ENCODE assay signal across 11 cellular contexts in genomic region chr13:106143930-106144709, GRCh38.
A peak's percentile ranks its signal among the peaks of the same experiment; 100 is the strongest.
DNase-seq lines count a peak whose midpoint lies in the region; ATAC-seq, FAIRE-seq and TF ChIP-seq lines count a peak whose summit lies in the region.
"Had no signal": no experiment of that assay in that cellular context is flagged by ENCODE, and none has a peak within 500 bp of the region (broad histone marks: within the 10 kb centered on the region; RNA-seq: fewer than 3 reads in every experiment).

No MANE protein-coding gene starts in this region.

- H3K9ac ChIP-seq in keratinocyte (ENCODE audit: control insufficient read depth, extremely low read depth, insufficient read depth, low read length) (no peak overlapping the region), GM23248 (no peak overlapping the region)

- H3K4me2 ChIP-seq in PC-9 (peak overlapping the region; percentile 52), keratinocyte (ENCODE audit: control insufficient read depth, extremely low read depth, insufficient read depth, low read depth, low read length) (peak overlapping the region; percentile 70), GM23248 (ENCODE audit: unreplicated experiment) (no peak overlapping the region)

- H4K20me1 ChIP-seq in PC-9 (ENCODE audit: insufficient read depth) (no peaks in the 10 kb centered on the region), keratinocyte (ENCODE audit: control insufficient read depth, extremely low read depth, insufficient read depth, low read length) (no peaks in the 10 kb centered on the region), GM23248 (ENCODE audit: insufficient read depth) (no peaks in the 10 kb centered on the region)

- POLR2A ChIA-PET in PC-9 (lab: Charles Lee; ENCODE audit: unreplicated experiment) = interaction anchor here (0.5 to 0.7 kb wide), 3 partner anchors 12 to 379 kb away, joined by 7 to 8 read pairs (median 7); no protein-coding TSS in a partner anchor

- intact Hi-C loops in PC-9 (cut with micrococcal nuclease; ENCODE audit: unreplicated experiment) = loop anchor here (1.0 kb wide), 1 partner anchor 27 kb away; no protein-coding TSS in a partner anchor

- peak; percentile 59 for DNase-seq in COLO668 (lab: John Stamatoyannopoulos, UW; ENCODE audit: unreplicated experiment)
- DNase-seq in Kasumi-1 (lab: John Stamatoyannopoulos, UW) = peak; percentile 15 to 26
- DNase-seq in PC-9 = peak; percentile 44 to 99
- DNase-seq in keratinocyte (ENCODE audit: low read depth, low spot score) = peak; percentile 53
- DNase-seq in GM23248 = no peak
- no peak for DNase-seq in iPS-NIHi7 (ENCODE audit: extremely low spot score)
- DNase-seq in NCI-H1694 (lab: John Stamatoyannopoulos, UW) = no peak
- DNase-seq: activated CD8-positive, alpha-beta T cell treated with anti-CD3 and anti-CD28 coated beads, Interleukin-2, amount 10 ng/mL, durations not matched to agents 7 days and 5 days; NCI-H69 had no signal

- H3K9me3 ChIP-seq in PC-9 (ENCODE audit: insufficient read depth, low read depth) (peaks cover 4% of the 10 kb centered on the region; the same call in 1 of the 2 replicates), keratinocyte (ENCODE audit: control insufficient read depth, low read depth, low read length) (no peaks in the 10 kb centered on the region), GM23248 (ENCODE audit: low read depth) (no peaks in the 10 kb centered on the region)
- H3K9me3 ChIP-seq: thoracic aorta had no signal

- peak; percentile 77 for FAIRE-seq in keratinocyte (lab: Jason Lieb, UNC)

- no TSS peak for BruUV-seq in PC-9 (replicated peaks; lab: Mats Ljungman, UMichigan)

- WGBS in GM23248 (ENCODE audit: low coverage in 1 of 2, low lambda C conversion rate in 2 of 2, missing lambda C conversion rate in 2 of 2), 2 experiments = 58 to 59% methylated on average over 2 of the region's 2 CpGs

- H3K9me1 ChIP-seq in keratinocyte (ENCODE audit: control insufficient read depth, extremely low read depth, insufficient read depth, low read length) = no peaks in the 10 kb centered on the region

- CTCF ChIA-PET in PC-9 (lab: Charles Lee) = interaction anchor here (0.6 kb wide), 1 partner anchor 728 kb away, joined by 5 read pairs; no protein-coding TSS in a partner anchor

- dilution Hi-C loops in keratinocyte (cut with MboI; ENCODE audit: extremely low pct_ligation_motif_present, low sequenced_read_pairs) = no loop called here

- H3K79me2 ChIP-seq in PC-9 (ENCODE audit: low read depth) (no peaks in the 10 kb centered on the region), keratinocyte (ENCODE audit: control insufficient read depth, insufficient read depth, low read length) (no peaks in the 10 kb centered on the region), GM23248 (ENCODE audit: insufficient read depth) (no peaks in the 10 kb centered on the region)

- H3K27ac ChIP-seq in PC-9 (peak overlapping the region; percentile 85), keratinocyte (ENCODE audit: control insufficient read depth, insufficient read depth, low read length) (peak overlapping the region; percentile 83), GM23248 (no peak overlapping the region)
- H3K27ac ChIP-seq: thoracic aorta had no signal

- in situ Hi-C loops in GM23248 (cut with MboI) = no loop called here

- H3K36me3 ChIP-seq in PC-9 (ENCODE audit: low read depth) = no peaks in the 10 kb centered on the region
- no peaks in the 10 kb centered on the region for H3K36me3 ChIP-seq in keratinocyte (ENCODE audit: control insufficient read depth in 2 of 2, extremely low read depth in 1 of 2, insufficient read depth in 2 of 2, low read length in 2 of 2)
- no peaks in the 10 kb centered on the region for H3K36me3 ChIP-seq in GM23248 (ENCODE audit: low read depth)
- H3K36me3 ChIP-seq: thoracic aorta had no signal

- H3F3A ChIP-seq in PC-9 (ENCODE audit: insufficient read depth, low read depth) (peaks cover 24% of the 10 kb centered on the region), GM23248 (ENCODE audit: insufficient read depth) (no peaks in the 10 kb centered on the region)

- H2AFZ ChIP-seq in PC-9 (no peak overlapping the region), keratinocyte (ENCODE audit: control insufficient read depth, low read length) (no peak overlapping the region), GM23248 (no peak overlapping the region)

- H3K4me3 ChIP-seq in PC-9 (no peak overlapping the region), keratinocyte (ENCODE audit: control insufficient read depth in 2 of 3, extremely low read depth in 1 of 3, insufficient read depth in 2 of 3, low read depth in 1 of 3, low read length in 3 of 3) (no peak overlapping the region), GM23248 (no peak overlapping the region)
- H3K4me3 ChIP-seq: thoracic aorta had no signal

- no peaks in the 10 kb centered on the region for H3K27me3 ChIP-seq in PC-9 (ENCODE audit: insufficient read depth, low read depth)
- H3K27me3 ChIP-seq in keratinocyte (ENCODE audit: control insufficient read depth, extremely low read depth, insufficient read depth, low read length) = no peaks in the 10 kb centered on the region
- H3K27me3 ChIP-seq in GM23248 (replicated peaks; ENCODE audit: insufficient read depth) = no peaks in the 10 kb centered on the region

- no peaks in the 10 kb centered on the region for H3K9me2 ChIP-seq in PC-9 (ENCODE audit: insufficient read depth)
- no peaks in the 10 kb centered on the region for H3K9me2 ChIP-seq in GM23248 (ENCODE audit: insufficient read depth)

- TF ChIP-seq CTCF in PC-9 (conservative IDR thresholded peaks at IDR 0.05) = no peak
- TF ChIP-seq CTCF in keratinocyte (optimal IDR thresholded peaks at IDR 0.05 in 1 of 3, IDR thresholded peaks at IDR 0.05 in 1 of 3, conservative IDR thresholded peaks at IDR 0.05 in 1 of 3; ENCODE audit: extremely low read depth in 1 of 3, insufficient read depth in 2 of 3, low read length in 3 of 3) = no peak

- H3K4me1 ChIP-seq in PC-9 (replicated peaks; ENCODE audit: insufficient read depth) (peaks cover 28% of the 10 kb centered on the region), keratinocyte (ENCODE audit: control insufficient read depth, extremely low read depth, insufficient read depth, low read length) (peaks cover 27% of the 10 kb centered on the region), GM23248 (ENCODE audit: insufficient read depth) (peaks cover 7% of the 10 kb centered on the region; the same call in 1 of the 2 replicates)

- no peak for ATAC-seq in HG02642 (IDR thresholded peaks at IDR 0.05; ENCODE audit: poor library complexity, unreplicated experiment)
- ATAC-seq: activated CD8-positive, alpha-beta T cell treated with anti-CD3 and anti-CD28 coated beads, Interleukin-2, amount 10 ng/mL, durations not matched to agents 7 days and 5 days had no signal

Comparison
In these comparisons a context has a peak if more than half of its experiments do, and no peak if none do; other contexts are left out.
1. DNase-seq: peak in COLO668 (single experiment), Kasumi-1 (2 of 2), PC-9 (2 of 2) and keratinocyte (single experiment); none in GM23248 (single experiment), iPS-NIHi7 (single experiment) and NCI-H1694 (single experiment).